8 cellular contexts compared by ENCODE assay signal in the genomic region with DNA sequence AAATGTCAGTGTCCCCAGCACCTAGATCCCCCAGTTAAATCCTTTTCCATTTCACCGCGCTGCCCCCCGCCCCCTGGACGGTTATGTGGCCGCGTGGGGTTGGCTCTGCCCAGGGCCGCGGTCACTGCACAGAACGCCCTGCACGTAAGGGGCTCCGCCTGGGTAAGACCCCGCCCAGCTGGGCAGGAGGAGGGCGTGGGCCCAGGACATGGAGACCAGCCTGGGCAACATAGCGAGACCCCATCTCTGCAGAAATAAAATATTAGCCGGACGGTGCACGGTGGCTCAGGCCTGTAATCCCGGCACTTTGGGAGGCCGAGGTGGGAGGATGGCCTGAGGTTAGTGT. TPM values are rescaled to one million over a fixed set of nuclear protein-coding genes. Genes with fewer than 3 reads are reported as not detected.
A peak's percentile ranks its signal among the peaks of the same experiment; 100 is the strongest.
DNase-seq lines count a peak whose midpoint lies in the region.

No MANE protein-coding gene starts in this region.

- H3K36me3 Mint-ChIP-seq in immature natural killer cell: peaks cover 4 to 15% (median 5%) of the 10 kb centered on the region in 3 donors

- no peaks in the 10 kb centered on the region for H3K27me3 ChIP-seq in stomach smooth muscle (ENCODE audit: control insufficient read depth in 1 of 2, insufficient read depth in 2 of 2, low read length in 2 of 2)

- H3K4me3 Mint-ChIP-seq in immature natural killer cell: peak overlapping the region; percentile 73 to 95 (median 89)

- H3K4me1 Mint-ChIP-seq in immature natural killer cell: peaks cover 27 to 30% of the 10 kb centered on the region in 2 donors

- peak overlapping the region; percentile 96 to 97 for H3K9ac ChIP-seq in stomach smooth muscle (ENCODE audit: low read length in 2 of 2)

- H3K9me3 ChIP-seq in stomach smooth muscle (ENCODE audit: control insufficient read depth in 2 of 2, low read length in 2 of 2): no peaks in the 10 kb centered on the region

- H3K27me3 Mint-ChIP-seq in immature natural killer cell (ENCODE audit: low read depth in 3 of 3): peaks cover 2 to 12% (median 2%) of the 10 kb centered on the region in 3 donors

- peak overlapping the region; percentile 79 to 99 for H3K4me3 ChIP-seq in stomach smooth muscle (ENCODE audit: low read length in 2 of 2)

- H3K27ac Mint-ChIP-seq in immature natural killer cell: peak overlapping the region; percentile 82 to 94 (median 85)

- DNase-seq in NCI-H2227 (lab: John Stamatoyannopoulos, UW; ENCODE audit: unreplicated experiment) (peak; percentile 43), NCI-H2227 treated with DMSO at 0.1 percent for 48 hours (lab: John Stamatoyannopoulos, UW) (no peak), HuH-7 (ENCODE audit: low spot score) (peak; percentile 60), astrocyte of the hippocampus (ENCODE audit: low read depth, low spot score) (peak; percentile 47), immature natural killer cell (no peak), inferior parietal cortex (ENCODE audit: extremely low spot score) (no peak)
- DNase-seq in activated CD8-positive, alpha-beta memory T cell treated with anti-CD3 and anti-CD28 coated beads, Interleukin-2, amount 50 U/mL, for 48 hours: no peak

- H3K27ac ChIP-seq in stomach smooth muscle (ENCODE audit: low read length): peak overlapping the region; percentile 93

- peaks cover 12 to 24% of the 10 kb centered on the region in 2 donors for H3K36me3 ChIP-seq in stomach smooth muscle (ENCODE audit: control insufficient read depth in 2 of 2, insufficient read depth in 2 of 2, low read length in 2 of 2)

- no peaks in the 10 kb centered on the region for H3K9me3 Mint-ChIP-seq in immature natural killer cell

- H3K4me1 ChIP-seq in stomach smooth muscle (ENCODE audit: control insufficient read depth, insufficient read depth, low read length): peaks cover 20% of the 10 kb centered on the region

RNA-seq across cellular contexts. Expression of a gene that starts 0.6 kb away (rescaled TPM):
- 100 to 1,000 TPM in 2 of 3 donors, 10 to 100 TPM in 1; 68.0 to 134 (median 114) TPM for polyA plus RNA-seq in immature natural killer cell

Comparison
In these comparisons a context has a peak if more than half of its experiments do, and no peak if none do; other contexts are left out.
1. DNase-seq: peak in NCI-H2227 (single experiment), HuH-7 (single experiment) and astrocyte of the hippocampus (single experiment); none in NCI-H2227 treated with DMSO at 0.1 percent for 48 hours (single experiment), immature natural killer cell (0 of 3), inferior parietal cortex (single experiment) and activated CD8-positive, alpha-beta memory T cell treated with anti-CD3 and anti-CD28 coated beads, Interleukin-2, amount 50 U/mL, for 48 hours (single experiment).